In genomic region chr1:199498802-199499201, GRCh38 we compare ENCODE assay signal across 8 cellular contexts.
DNase-seq lines count a peak whose midpoint lies in the region; ATAC-seq and TF ChIP-seq lines count a peak whose summit lies in the region.
"Not testable (repeated sequence)": the region's sequence is repeated elsewhere in the genome, so short reads cannot be mapped to it uniquely, and the experiment has no call there.

No MANE protein-coding gene starts in this region.

- not testable (repeated sequence) for H3K79me2 ChIP-seq in MM.1S (ENCODE audit: low read length)

- H3K27ac Mint-ChIP-seq in memory B cell, result peak overlapping the region; percentile 28

- not testable (repeated sequence) for H3F3A ChIP-seq in MM.1S (ENCODE audit: insufficient read depth, low read length)

- H3K27ac ChIP-seq in BLaER1 treated with 17β-estradiol and CSF1 and Interleukin-3, amounts not matched to agents 10 nM and 100 nM, result peak overlapping the region in 7 of 11 experiments; percentile 28 to 53 (median 40); a peak in 9 of 22 replicates
- not testable (repeated sequence) for H3K27ac ChIP-seq in MM.1S (ENCODE audit: low read length)

- DNase-seq in MM.1S (peak; percentile 74), OCI-M1 (lab: John Stamatoyannopoulos, UW) (peak; percentile 62), memory B cell (ENCODE audit: low spot score in 2 of 2) (peak in 1 of 2 donors; percentile 44)

- H3K4me1 Mint-ChIP-seq in memory B cell, result peaks cover 17% of the 10 kb centered on the region

- H3K36me3 ChIP-seq in BLaER1 treated with 17β-estradiol and CSF1 and Interleukin-3, amounts not matched to agents 10 nM and 100 nM; MM.1S (replicated peaks; ENCODE audit: insufficient read depth, low read length): not testable (repeated sequence)

- H3K9me2 ChIP-seq in MM.1S (replicated peaks; ENCODE audit: insufficient read depth, low read length), result not testable (repeated sequence)

- not testable (repeated sequence) for H2AFZ ChIP-seq in MM.1S (ENCODE audit: low read length)

- not testable (repeated sequence) for H3K4me3 ChIP-seq in BLaER1 treated with 17β-estradiol and CSF1 and Interleukin-3, amounts not matched to agents 10 nM and 100 nM; MM.1S (ENCODE audit: low read length)

- H3K9me3 Mint-ChIP-seq in memory B cell, result peaks cover 21% of the 10 kb centered on the region

- H3K27me3 Mint-ChIP-seq in memory B cell, result not testable (repeated sequence)

- TF ChIP-seq CTCF in MM.1S (IDR thresholded peaks at IDR 0.05; ENCODE audit: low read length), result not testable (repeated sequence)

- peaks cover 5 to 16% (median 10%) of the 10 kb centered on the region in 10 experiments; a peak in 18 of 20 replicates for H3K4me1 ChIP-seq in BLaER1 treated with 17β-estradiol and CSF1 and Interleukin-3, amounts not matched to agents 10 nM and 100 nM
- peaks cover 12% of the 10 kb centered on the region for H3K4me1 ChIP-seq in MM.1S (ENCODE audit: low read length)

- peak overlapping the region; percentile 69 for H3K4me3 Mint-ChIP-seq in memory B cell

- H3K9me3 ChIP-seq in BLaER1 treated with 17β-estradiol and CSF1 and Interleukin-3, amounts not matched to agents 10 nM and 100 nM (replicated peaks in 1 of 11), result peaks cover 18 to 23% (median 20%) of the 10 kb centered on the region in 11 experiments
- not testable (repeated sequence) for H3K9me3 ChIP-seq in MM.1S (replicated peaks; ENCODE audit: insufficient read depth, low read length)

- peak overlapping the region; percentile 10 to 58 (median 40); a peak in 15 of 22 replicates for H3K4me2 ChIP-seq in BLaER1 treated with 17β-estradiol and CSF1 and Interleukin-3, amounts not matched to agents 10 nM and 100 nM
- H3K4me2 ChIP-seq in MM.1S (ENCODE audit: low read depth, low read length), result peak overlapping the region; percentile 10; the same call in 1 of the 2 replicates

- ATAC-seq in GM18511 (IDR thresholded peaks at IDR 0.05; ENCODE audit: unreplicated experiment), result peak; percentile 91
- ATAC-seq in GM19468 (IDR thresholded peaks at IDR 0.05; ENCODE audit: extremely low read depth, unreplicated experiment), result peak; percentile 65
- ATAC-seq in HG02642 (IDR thresholded peaks at IDR 0.05; ENCODE audit: poor library complexity, unreplicated experiment), result peak; percentile 52
- ATAC-seq in HG03342 (IDR thresholded peaks at IDR 0.05; ENCODE audit: unreplicated experiment), result peak; percentile 70
- ATAC-seq in memory B cell (ENCODE audit: low read depth), result peak; percentile 93

- H3K36me3 Mint-ChIP-seq in memory B cell, result not testable (repeated sequence)

- H4K20me1 ChIP-seq in BLaER1 treated with 17β-estradiol and CSF1 and Interleukin-3, amounts not matched to agents 10 nM and 100 nM; MM.1S (ENCODE audit: insufficient read depth, low read length): not testable (repeated sequence)

- not testable (repeated sequence) for H3K9ac ChIP-seq in BLaER1 treated with 17β-estradiol and CSF1 and Interleukin-3, amounts not matched to agents 10 nM and 100 nM; MM.1S (ENCODE audit: low read length)

- H3K27me3 ChIP-seq in BLaER1 treated with 17β-estradiol and CSF1 and Interleukin-3, amounts not matched to agents 10 nM and 100 nM; MM.1S (replicated peaks; ENCODE audit: insufficient read depth, low read length): not testable (repeated sequence)
